ENCODE assay signal across 8 cellular contexts in the genomic region with DNA sequence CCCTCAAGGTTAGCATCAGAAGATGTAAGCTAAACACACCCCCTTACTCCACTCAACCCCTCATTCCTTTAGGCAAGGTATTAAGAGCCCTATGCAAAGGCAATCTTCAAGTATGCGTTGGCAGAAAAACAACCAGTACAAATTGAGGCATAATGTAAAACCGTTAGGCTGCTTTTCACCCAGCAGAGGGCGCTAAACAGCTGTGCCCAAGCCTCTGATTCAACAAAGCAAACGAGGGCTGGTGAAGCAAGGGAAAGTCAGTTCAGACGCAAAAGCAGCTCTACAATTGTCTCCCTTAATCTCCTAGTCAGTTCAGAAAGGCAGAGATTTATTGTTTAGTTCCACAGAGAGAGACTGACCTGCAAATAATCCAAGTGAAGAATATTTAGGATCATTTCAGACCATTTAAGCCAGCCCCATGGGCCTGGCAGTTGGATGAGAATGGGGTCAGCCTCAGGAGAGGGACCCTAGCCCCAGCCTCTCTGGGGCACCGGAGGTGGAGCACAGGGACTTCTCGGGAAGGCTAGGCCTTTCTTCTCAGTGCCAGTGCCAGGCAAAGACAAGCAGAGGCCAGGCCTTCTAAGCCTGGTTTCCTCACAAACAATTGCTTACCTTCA. TPM values are rescaled to one million over a fixed set of nuclear protein-coding genes. Genes with fewer than 3 reads are reported as not detected.
DNase-seq lines count a peak whose midpoint lies in the region; ATAC-seq and TF ChIP-seq lines count a peak whose summit lies in the region.

No MANE protein-coding gene starts in this region.

- no peaks in the 10 kb centered on the region for H3K27me3 Mint-ChIP-seq in activated naive CD8-positive, alpha-beta T cell treated with anti-CD3 and anti-CD28 coated beads, Interleukin-2, amount 10 ng/mL, durations not matched to agents 7 days and 5 days
- no peaks in the 10 kb centered on the region for H3K27me3 Mint-ChIP-seq in progenitor cell of endocrine pancreas

- H3K4me3 ChIP-seq in aorta (ENCODE audit: low read length in 2 of 2), result no peak overlapping the region

- H3K27ac Mint-ChIP-seq in activated naive CD8-positive, alpha-beta T cell treated with anti-CD3 and anti-CD28 coated beads, Interleukin-2, amount 10 ng/mL, durations not matched to agents 7 days and 5 days, result peak overlapping the region; percentile 73
- peak overlapping the region; percentile 86 for H3K27ac Mint-ChIP-seq in progenitor cell of endocrine pancreas

- no peak overlapping the region for H3K27ac ChIP-seq in aorta (ENCODE audit: low read depth in 1 of 2, low read length in 2 of 2)

- intact Hi-C loops in cardiac septum (cut with DNase I) (loop anchor here (5.0 to 10.0 kb wide), 2 partner anchors 98 to 335 kb away; no protein-coding TSS in a partner anchor), aorta (cut with DNase I) (loop anchor here in 1 of 2 donors (5.0 kb wide), 1 partner anchor 63 kb away; a partner anchor contains a TSS)

- ATAC-seq in GM19452 (IDR thresholded peaks at IDR 0.05; ENCODE audit: unreplicated experiment), result peak; percentile 63
- peak; percentile 82 for ATAC-seq in activated naive CD8-positive, alpha-beta T cell treated with anti-CD3 and anti-CD28 coated beads, Interleukin-2, amount 10 ng/mL, durations not matched to agents 7 days and 5 days (ENCODE audit: low read depth)
- peak; percentile 88 for ATAC-seq in aorta (ENCODE audit: low FRiP score)

- H3K36me3 Mint-ChIP-seq in activated naive CD8-positive, alpha-beta T cell treated with anti-CD3 and anti-CD28 coated beads, Interleukin-2, amount 10 ng/mL, durations not matched to agents 7 days and 5 days, result no peaks in the 10 kb centered on the region
- H3K36me3 Mint-ChIP-seq in progenitor cell of endocrine pancreas (ENCODE audit: insufficient read depth), result no peaks in the 10 kb centered on the region

- POLR2A ChIA-PET in activated naive CD8-positive, alpha-beta T cell treated with anti-CD3 and anti-CD28 coated beads, Interleukin-2, amount 10 ng/mL, durations not matched to agents 7 days and 5 days (lab: Charles Lee), result interaction anchor here (1.5 kb wide), 1 partner anchor 17 kb away, joined by 3 read pairs; no protein-coding TSS in a partner anchor

- H3K27me3 ChIP-seq in aorta (ENCODE audit: control insufficient read depth in 1 of 2, insufficient read depth in 2 of 2, low read length in 1 of 2), result no peaks in the 10 kb centered on the region

- H3K9me3 Mint-ChIP-seq in activated naive CD8-positive, alpha-beta T cell treated with anti-CD3 and anti-CD28 coated beads, Interleukin-2, amount 10 ng/mL, durations not matched to agents 7 days and 5 days, result no peaks in the 10 kb centered on the region
- no peaks in the 10 kb centered on the region for H3K9me3 Mint-ChIP-seq in progenitor cell of endocrine pancreas (ENCODE audit: low read depth)

- peak overlapping the region; percentile 10 for H3K4me3 Mint-ChIP-seq in activated naive CD8-positive, alpha-beta T cell treated with anti-CD3 and anti-CD28 coated beads, Interleukin-2, amount 10 ng/mL, durations not matched to agents 7 days and 5 days
- no peak overlapping the region for H3K4me3 Mint-ChIP-seq in progenitor cell of endocrine pancreas (ENCODE audit: low read depth)

- H3K4me1 ChIP-seq in aorta (ENCODE audit: control insufficient read depth in 1 of 2, insufficient read depth in 2 of 2, low read length in 2 of 2), result peaks cover 0 to 14% of the 10 kb centered on the region in 2 donors

- H3K9me3 ChIP-seq in aorta (ENCODE audit: control insufficient read depth, low read length), result no peaks in the 10 kb centered on the region

- 9% methylated on average over 7 of the region's 7 CpGs for WGBS in aorta, 2 donors

- H3K4me1 Mint-ChIP-seq in activated naive CD8-positive, alpha-beta T cell treated with anti-CD3 and anti-CD28 coated beads, Interleukin-2, amount 10 ng/mL, durations not matched to agents 7 days and 5 days, result peaks cover 25% of the 10 kb centered on the region
- H3K4me1 Mint-ChIP-seq in progenitor cell of endocrine pancreas (ENCODE audit: low read depth), result peaks cover 32% of the 10 kb centered on the region

- H3K36me3 ChIP-seq in aorta (ENCODE audit: control insufficient read depth in 1 of 2, insufficient read depth in 2 of 2, low read length in 1 of 2), result no peaks in the 10 kb centered on the region

- TF ChIP-seq CTCF in progenitor cell of endocrine pancreas (IDR thresholded peaks at IDR 0.05; ENCODE audit: unreplicated experiment), result peak; percentile 98

- DNase-seq in AG08395 (ENCODE audit: low spot score) (peak; percentile 85), NCI-H1417 (lab: John Stamatoyannopoulos, UW) (peak; percentile 65 to 91 (median 82)), SW 1271 (lab: John Stamatoyannopoulos, UW) (peak; percentile 48 to 76), cardiac septum (ENCODE audit: low spot score) (peak; percentile 83), progenitor cell of endocrine pancreas (ENCODE audit: low spot score, unreplicated experiment) (peak; percentile 43), aorta (peak; percentile 79 to 81)
- DNase-seq in activated naive CD8-positive, alpha-beta T cell treated with anti-CD3 and anti-CD28 coated beads, Interleukin-2, amount 10 ng/mL, durations not matched to agents 7 days and 5 days, result peak; percentile 48

RNA-seq across cellular contexts. Expression of a gene that starts 23.5 kb away (rescaled TPM):
- 10 to 100 TPM; 56.1 to 59.0 TPM for total RNA-seq in activated naive CD8-positive, alpha-beta T cell treated with anti-CD3 and anti-CD28 coated beads, Interleukin-2, amount 10 ng/mL, durations not matched to agents 7 days and 5 days
- total RNA-seq in cardiac septum, result 52.5 TPM
- total RNA-seq in progenitor cell of endocrine pancreas, result 90.3 and 92.5 TPM in 2 replicates
- total RNA-seq in aorta, result 10 to 100 TPM; 47.3 to 56.9 TPM
- polyA plus RNA-seq in aorta, result 10 to 100 TPM; 18.9 to 39.8 TPM
